ENCODE assay signal across 8 cellular contexts in the genomic region with DNA sequence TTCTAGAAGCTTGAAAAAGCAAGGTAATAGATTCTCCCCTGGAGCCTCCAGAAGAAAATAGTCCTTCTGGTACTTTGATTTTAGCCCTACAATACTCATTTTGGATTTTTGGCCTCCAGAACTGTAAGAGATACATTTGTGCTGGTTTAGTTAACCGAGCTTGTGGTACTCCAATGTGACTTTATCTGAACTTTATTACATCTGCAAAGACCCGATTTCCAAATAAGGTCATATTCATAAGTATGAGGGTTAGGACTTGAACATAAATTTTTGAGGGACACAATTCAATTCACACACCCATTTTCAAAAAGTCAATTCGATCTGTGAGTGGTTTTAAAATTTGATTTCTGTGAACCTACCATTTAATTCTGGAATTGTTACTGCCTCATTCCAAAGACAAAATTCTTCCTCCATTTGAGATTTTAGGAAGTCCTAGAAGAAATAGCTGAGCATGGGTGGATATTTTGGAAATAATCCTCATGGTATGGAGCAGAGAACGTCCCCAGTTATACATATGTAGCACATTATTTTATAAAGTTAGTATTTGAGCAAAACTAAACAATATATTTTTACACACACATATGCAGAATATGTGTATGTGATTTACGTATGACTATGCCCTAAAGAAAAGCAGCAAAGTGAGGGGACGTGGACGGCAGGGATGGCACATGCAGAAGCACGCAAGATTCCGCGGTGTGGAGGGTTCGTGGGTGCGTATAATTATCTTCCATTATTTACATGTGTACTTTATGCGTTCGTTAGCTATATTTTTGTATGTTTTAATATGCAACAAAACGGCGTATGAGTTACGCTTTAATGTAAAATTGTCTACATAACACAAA. TPM values are rescaled to one million over a fixed set of nuclear protein-coding genes. Genes with fewer than 3 reads are reported as not detected.
DNase-seq lines count a peak whose midpoint lies in the region; ATAC-seq and TF ChIP-seq lines count a peak whose summit lies in the region.

No MANE protein-coding gene starts in this region.

- H3K4me3 ChIP-seq in CD4-positive, alpha-beta memory T cell (ENCODE audit: low read length in 2 of 2): peak overlapping the region; percentile 85 to 94
- H3K4me3 ChIP-seq in coronary artery: peak overlapping the region; percentile 83

- H3K4me1 Mint-ChIP-seq in CD4-positive, alpha-beta memory T cell: peaks cover 18 to 36% (median 28%) of the 10 kb centered on the region in 4 donors
- H3K4me1 Mint-ChIP-seq in naive B cell: peaks cover 11 to 33% (median 14%) of the 10 kb centered on the region in 3 donors

- no peaks in the 10 kb centered on the region for H3K36me3 ChIP-seq in CD4-positive, alpha-beta memory T cell (ENCODE audit: insufficient read depth, low read length)

- peaks cover 8 to 10% of the 10 kb centered on the region in 2 donors for H3K27me3 Mint-ChIP-seq in CD4-positive, alpha-beta memory T cell
- peaks cover 18 to 33% (median 32%) of the 10 kb centered on the region in 3 donors for H3K27me3 Mint-ChIP-seq in naive B cell

- POLR2A ChIA-PET in CD4-positive, alpha-beta memory T cell (lab: Charles Lee; ENCODE audit: partially characterized antibody): interaction anchor here (0.6 to 2.3 kb wide), 3 partner anchors 17 to 86 kb away, joined by 3 to 11 read pairs (median 6); a partner anchor contains a TSS

- CTCF ChIA-PET in CD4-positive, alpha-beta memory T cell (lab: Charles Lee; ENCODE audit: partially characterized antibody): interaction anchor here (1.1 kb wide), 1 partner anchor 30 kb away, joined by 5 read pairs; no protein-coding TSS in a partner anchor

- H3K9me3 ChIP-seq in CD4-positive, alpha-beta memory T cell (ENCODE audit: control insufficient read depth in 1 of 2, low read length in 2 of 2): no peaks in the 10 kb centered on the region

- peak overlapping the region; percentile 73 for H3K27ac ChIP-seq in CD4-positive, alpha-beta memory T cell (ENCODE audit: low read depth, low read length)
- H3K27ac ChIP-seq in coronary artery: peak overlapping the region; percentile 62 to 81

- peak overlapping the region; percentile 97 to 98 (median 98) for H3K27ac Mint-ChIP-seq in CD4-positive, alpha-beta memory T cell
- H3K27ac Mint-ChIP-seq in naive B cell: peak overlapping the region in 5 of 6 donors; percentile 4 to 99 (median 90)

- H3K36me3 Mint-ChIP-seq in CD4-positive, alpha-beta memory T cell: peaks cover 0 to 9% of the 10 kb centered on the region in 2 donors
- H3K36me3 Mint-ChIP-seq in naive B cell: peaks cover 0 to 10% of the 10 kb centered on the region in 2 donors

- intact Hi-C loops in CD4-positive, alpha-beta memory T cell (cut with micrococcal nuclease): no loop called here

- H3K27me3 ChIP-seq in CD4-positive, alpha-beta memory T cell (ENCODE audit: insufficient read depth, low read length): no peaks in the 10 kb centered on the region

- TF ChIP-seq CTCF in coronary artery (IDR thresholded peaks at IDR 0.05): no peak

- peaks cover 24% of the 10 kb centered on the region for H3K4me1 ChIP-seq in CD4-positive, alpha-beta memory T cell (ENCODE audit: insufficient read depth, low read length)

- peak overlapping the region; percentile 93 to 98 (median 96) for H3K4me3 Mint-ChIP-seq in CD4-positive, alpha-beta memory T cell
- H3K4me3 Mint-ChIP-seq in naive B cell: peak overlapping the region; percentile 89 to 98 (median 95)

- peaks cover 0 to 2% (median 0%) of the 10 kb centered on the region in 8 donors for H3K9me3 Mint-ChIP-seq in CD4-positive, alpha-beta memory T cell
- H3K9me3 Mint-ChIP-seq in naive B cell: no peaks in the 10 kb centered on the region

- ATAC-seq in naive B cell (ENCODE audit: low read depth in 2 of 2) (no peak), GM19324 (IDR thresholded peaks at IDR 0.05; ENCODE audit: low FRiP score, unreplicated experiment) (no peak)

- DNase-seq in CD4-positive, alpha-beta memory T cell: peak in 2 of 5 donors; percentile 0 to 5
- peak; percentile 85 for DNase-seq in NCI-H748 treated with DMSO at 0.1 percent for 48 hours (lab: John Stamatoyannopoulos, UW)
- no peak for DNase-seq in coronary artery (ENCODE audit: low spot score)
- DNase-seq in naive B cell: no peak
- no peak for DNase-seq in AG20443 (ENCODE audit: low spot score)
- DNase-seq in NCI-H2196 (lab: John Stamatoyannopoulos, UW; ENCODE audit: unreplicated experiment): no peak
- DNase-seq in A172 (ENCODE audit: low spot score): no peak

RNA-seq across cellular contexts. Expression of a gene that starts 0.9 kb away (rescaled TPM):
- 10 to 100 TPM; 15.9 to 24.0 TPM for total RNA-seq in CD4-positive, alpha-beta memory T cell
- 1 to 10 TPM; 5.1 to 8.7 TPM for polyA plus RNA-seq in CD4-positive, alpha-beta memory T cell
- 10 to 100 TPM in 4 of 6 donors, 1 to 10 TPM in 2; 8.5 to 18.7 (median 10.4) TPM for polyA plus RNA-seq in naive B cell (ENCODE audit: low read depth in 6 of 6)
- 31.7 and 37.2 TPM in 2 replicates for total RNA-seq in A172 (2014; rRNA removed; shearing (Covaris generic))

RNA-seq across cellular contexts. Expression of a gene that starts 44.8 kb away (rescaled TPM):
- 1 to 10 TPM; 3.3 to 3.7 TPM for total RNA-seq in CD4-positive, alpha-beta memory T cell
- polyA plus RNA-seq in CD4-positive, alpha-beta memory T cell: 1 to 10 TPM in 1 of 2 donors, under 1 TPM in 1; 0.49 to 1.4 TPM
- polyA plus RNA-seq in naive B cell (ENCODE audit: low read depth in 6 of 6): under 1 TPM; 0.04 to 0.77 (median 0.26) TPM
- 2.5 and 3.2 TPM in 2 replicates for total RNA-seq in A172 (2014; rRNA removed; shearing (Covaris generic))
